ENCODE assay signal across 1 cellular context in the genomic region with DNA sequence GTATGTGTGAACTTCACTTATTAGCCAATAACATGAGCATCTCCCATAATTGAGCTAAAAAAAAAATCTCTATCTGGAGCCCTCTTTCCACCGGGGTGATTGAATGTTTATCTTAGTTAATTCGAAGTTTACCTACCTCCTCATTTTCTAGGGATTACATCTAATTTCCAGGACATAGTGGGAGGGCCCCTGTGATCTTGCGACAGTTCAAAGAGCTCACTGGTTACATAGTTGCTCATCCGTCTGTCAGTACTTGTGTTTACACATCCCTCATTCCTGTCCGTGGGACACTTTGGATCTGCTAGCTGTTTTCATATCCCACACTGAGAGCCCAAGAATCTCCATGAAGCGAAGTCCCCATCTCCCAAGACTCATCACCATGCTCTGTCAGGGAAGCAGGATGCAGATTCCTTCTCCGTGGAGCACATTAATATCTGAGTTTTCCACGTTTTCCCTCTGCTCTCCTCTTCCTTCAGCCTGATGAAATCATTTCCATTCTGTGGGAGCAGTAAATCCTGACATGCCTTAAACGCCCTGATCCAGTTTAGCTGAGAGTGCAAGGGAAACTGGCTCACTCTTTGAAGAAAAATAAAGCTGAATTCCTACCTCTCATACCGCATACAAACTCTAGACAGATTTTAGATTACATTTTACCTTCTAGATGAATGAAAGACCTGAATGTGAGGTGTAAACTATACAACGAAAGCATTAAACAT.
TF ChIP-seq lines count a peak whose summit lies in the region.

No MANE protein-coding gene starts in this region.

TF ChIP-seq in HepG2, 621 proteins besides CTCF, POLR2A, EP300 and RAD21 (continued from another document and continues in another):
- TF ChIP-seq, protein P1, sequence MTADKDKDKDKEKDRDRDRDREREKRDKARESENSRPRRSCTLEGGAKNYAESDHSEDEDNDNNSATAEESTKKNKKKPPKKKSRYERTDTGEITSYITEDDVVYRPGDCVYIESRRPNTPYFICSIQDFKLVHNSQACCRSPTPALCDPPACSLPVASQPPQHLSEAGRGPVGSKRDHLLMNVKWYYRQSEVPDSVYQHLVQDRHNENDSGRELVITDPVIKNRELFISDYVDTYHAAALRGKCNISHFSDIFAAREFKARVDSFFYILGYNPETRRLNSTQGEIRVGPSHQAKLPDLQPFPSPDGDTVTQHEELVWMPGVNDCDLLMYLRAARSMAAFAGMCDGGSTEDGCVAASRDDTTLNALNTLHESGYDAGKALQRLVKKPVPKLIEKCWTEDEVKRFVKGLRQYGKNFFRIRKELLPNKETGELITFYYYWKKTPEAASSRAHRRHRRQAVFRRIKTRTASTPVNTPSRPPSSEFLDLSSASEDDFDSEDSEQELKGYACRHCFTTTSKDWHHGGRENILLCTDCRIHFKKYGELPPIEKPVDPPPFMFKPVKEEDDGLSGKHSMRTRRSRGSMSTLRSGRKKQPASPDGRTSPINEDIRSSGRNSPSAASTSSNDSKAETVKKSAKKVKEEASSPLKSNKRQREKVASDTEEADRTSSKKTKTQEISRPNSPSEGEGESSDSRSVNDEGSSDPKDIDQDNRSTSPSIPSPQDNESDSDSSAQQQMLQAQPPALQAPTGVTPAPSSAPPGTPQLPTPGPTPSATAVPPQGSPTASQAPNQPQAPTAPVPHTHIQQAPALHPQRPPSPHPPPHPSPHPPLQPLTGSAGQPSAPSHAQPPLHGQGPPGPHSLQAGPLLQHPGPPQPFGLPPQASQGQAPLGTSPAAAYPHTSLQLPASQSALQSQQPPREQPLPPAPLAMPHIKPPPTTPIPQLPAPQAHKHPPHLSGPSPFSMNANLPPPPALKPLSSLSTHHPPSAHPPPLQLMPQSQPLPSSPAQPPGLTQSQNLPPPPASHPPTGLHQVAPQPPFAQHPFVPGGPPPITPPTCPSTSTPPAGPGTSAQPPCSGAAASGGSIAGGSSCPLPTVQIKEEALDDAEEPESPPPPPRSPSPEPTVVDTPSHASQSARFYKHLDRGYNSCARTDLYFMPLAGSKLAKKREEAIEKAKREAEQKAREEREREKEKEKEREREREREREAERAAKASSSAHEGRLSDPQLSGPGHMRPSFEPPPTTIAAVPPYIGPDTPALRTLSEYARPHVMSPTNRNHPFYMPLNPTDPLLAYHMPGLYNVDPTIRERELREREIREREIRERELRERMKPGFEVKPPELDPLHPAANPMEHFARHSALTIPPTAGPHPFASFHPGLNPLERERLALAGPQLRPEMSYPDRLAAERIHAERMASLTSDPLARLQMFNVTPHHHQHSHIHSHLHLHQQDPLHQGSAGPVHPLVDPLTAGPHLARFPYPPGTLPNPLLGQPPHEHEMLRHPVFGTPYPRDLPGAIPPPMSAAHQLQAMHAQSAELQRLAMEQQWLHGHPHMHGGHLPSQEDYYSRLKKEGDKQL (CRISPR knock-in tag; IDR thresholded peaks at IDR 0.05; ENCODE audit: low read depth), result peak; percentile 99
- TF ChIP-seq, protein P2, sequence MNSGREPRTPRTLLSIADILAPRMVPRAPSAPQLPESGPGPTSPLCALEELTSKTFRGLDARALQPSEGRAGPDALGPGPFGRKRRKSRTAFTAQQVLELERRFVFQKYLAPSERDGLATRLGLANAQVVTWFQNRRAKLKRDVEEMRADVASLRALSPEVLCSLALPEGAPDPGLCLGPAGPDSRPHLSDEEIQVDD (CRISPR knock-in tag; IDR thresholded peaks at IDR 0.05; ENCODE audit: borderline replicate concordance), result no peak
- TF ChIP-seq SP4 (CRISPR knock-in tag; IDR thresholded peaks at IDR 0.05) (no peak), JUN (CRISPR knock-in tag; IDR thresholded peaks at IDR 0.05) (no peak), MAF1 (CRISPR knock-in tag; IDR thresholded peaks at IDR 0.05; ENCODE audit: borderline replicate concordance) (no peak), ZNF616 (CRISPR knock-in tag; IDR thresholded peaks at IDR 0.05; ENCODE audit: low read depth) (no peak), TOE1 (CRISPR knock-in tag; IDR thresholded peaks at IDR 0.05) (no peak), HNRNPH1 (optimal IDR thresholded peaks at IDR 0.05; ENCODE audit: low read depth, low read length) (no peak), ZNF660 (CRISPR knock-in tag; IDR thresholded peaks at IDR 0.05; ENCODE audit: borderline replicate concordance, low read depth) (no peak), SKI (IDR thresholded peaks at IDR 0.05; ENCODE audit: partially characterized antibody) (peak; percentile 71), ZNF75D (CRISPR knock-in tag; IDR thresholded peaks at IDR 0.05; ENCODE audit: borderline replicate concordance) (no peak), ZNF234 (CRISPR knock-in tag; conservative IDR thresholded peaks at IDR 0.05) (no peak), PLRG1 (conservative IDR thresholded peaks at IDR 0.05) (no peak), ZNF737 (CRISPR knock-in tag; IDR thresholded peaks at IDR 0.05; ENCODE audit: borderline replicate concordance) (no peak), CHD4 (IDR thresholded peaks at IDR 0.05; ENCODE audit: borderline replicate concordance, low read length) (no peak), NFIB (CRISPR knock-in tag; IDR thresholded peaks at IDR 0.05; ENCODE audit: borderline replicate concordance) (no peak), SRSF9 (IDR thresholded peaks at IDR 0.05; ENCODE audit: borderline replicate concordance, insufficient read depth, low read depth, low read length, poor library complexity, severe bottlenecking) (no peak), HIVEP1 (CRISPR knock-in tag; IDR thresholded peaks at IDR 0.05) (no peak), ZNF3 (CRISPR knock-in tag; IDR thresholded peaks at IDR 0.05) (no peak)
- TF ChIP-seq, protein P3, sequence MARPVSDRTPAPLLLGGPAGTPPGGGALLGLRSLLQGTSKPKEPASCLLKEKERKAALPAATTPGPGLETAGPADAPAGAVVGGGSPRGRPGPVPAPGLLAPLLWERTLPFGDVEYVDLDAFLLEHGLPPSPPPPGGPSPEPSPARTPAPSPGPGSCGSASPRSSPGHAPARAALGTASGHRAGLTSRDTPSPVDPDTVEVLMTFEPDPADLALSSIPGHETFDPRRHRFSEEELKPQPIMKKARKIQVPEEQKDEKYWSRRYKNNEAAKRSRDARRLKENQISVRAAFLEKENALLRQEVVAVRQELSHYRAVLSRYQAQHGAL (CRISPR knock-in tag; IDR thresholded peaks at IDR 0.05; ENCODE audit: not compliant biosample characterization), result no peak
- TF ChIP-seq, protein P4, sequence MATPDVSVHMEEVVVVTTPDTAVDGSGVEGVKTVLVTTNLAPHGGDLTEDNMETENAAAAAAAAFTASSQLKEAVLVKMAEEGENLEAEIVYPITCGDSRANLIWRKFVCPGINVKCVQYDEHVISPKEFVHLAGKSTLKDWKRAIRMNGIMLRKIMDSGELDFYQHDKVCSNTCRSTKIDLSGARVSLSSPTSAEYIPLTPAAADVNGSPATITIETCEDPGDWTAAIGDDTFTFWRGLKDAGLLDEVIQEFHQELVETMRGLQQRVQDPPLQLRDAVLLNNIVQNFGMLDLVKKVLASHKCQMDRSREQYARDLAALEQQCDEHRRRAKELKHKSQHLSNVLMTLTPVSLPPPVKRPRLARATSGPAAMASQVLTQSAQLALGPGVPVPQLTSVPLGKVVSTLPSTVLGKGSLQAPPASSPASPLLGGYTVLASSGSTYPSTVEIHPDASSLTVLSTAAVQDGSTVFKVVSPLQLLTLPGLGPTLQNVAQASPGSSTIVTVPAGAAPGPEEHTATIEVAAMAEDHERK (CRISPR knock-in tag; IDR thresholded peaks at IDR 0.05; ENCODE audit: low read depth), result no peak
- TF ChIP-seq, protein P5, sequence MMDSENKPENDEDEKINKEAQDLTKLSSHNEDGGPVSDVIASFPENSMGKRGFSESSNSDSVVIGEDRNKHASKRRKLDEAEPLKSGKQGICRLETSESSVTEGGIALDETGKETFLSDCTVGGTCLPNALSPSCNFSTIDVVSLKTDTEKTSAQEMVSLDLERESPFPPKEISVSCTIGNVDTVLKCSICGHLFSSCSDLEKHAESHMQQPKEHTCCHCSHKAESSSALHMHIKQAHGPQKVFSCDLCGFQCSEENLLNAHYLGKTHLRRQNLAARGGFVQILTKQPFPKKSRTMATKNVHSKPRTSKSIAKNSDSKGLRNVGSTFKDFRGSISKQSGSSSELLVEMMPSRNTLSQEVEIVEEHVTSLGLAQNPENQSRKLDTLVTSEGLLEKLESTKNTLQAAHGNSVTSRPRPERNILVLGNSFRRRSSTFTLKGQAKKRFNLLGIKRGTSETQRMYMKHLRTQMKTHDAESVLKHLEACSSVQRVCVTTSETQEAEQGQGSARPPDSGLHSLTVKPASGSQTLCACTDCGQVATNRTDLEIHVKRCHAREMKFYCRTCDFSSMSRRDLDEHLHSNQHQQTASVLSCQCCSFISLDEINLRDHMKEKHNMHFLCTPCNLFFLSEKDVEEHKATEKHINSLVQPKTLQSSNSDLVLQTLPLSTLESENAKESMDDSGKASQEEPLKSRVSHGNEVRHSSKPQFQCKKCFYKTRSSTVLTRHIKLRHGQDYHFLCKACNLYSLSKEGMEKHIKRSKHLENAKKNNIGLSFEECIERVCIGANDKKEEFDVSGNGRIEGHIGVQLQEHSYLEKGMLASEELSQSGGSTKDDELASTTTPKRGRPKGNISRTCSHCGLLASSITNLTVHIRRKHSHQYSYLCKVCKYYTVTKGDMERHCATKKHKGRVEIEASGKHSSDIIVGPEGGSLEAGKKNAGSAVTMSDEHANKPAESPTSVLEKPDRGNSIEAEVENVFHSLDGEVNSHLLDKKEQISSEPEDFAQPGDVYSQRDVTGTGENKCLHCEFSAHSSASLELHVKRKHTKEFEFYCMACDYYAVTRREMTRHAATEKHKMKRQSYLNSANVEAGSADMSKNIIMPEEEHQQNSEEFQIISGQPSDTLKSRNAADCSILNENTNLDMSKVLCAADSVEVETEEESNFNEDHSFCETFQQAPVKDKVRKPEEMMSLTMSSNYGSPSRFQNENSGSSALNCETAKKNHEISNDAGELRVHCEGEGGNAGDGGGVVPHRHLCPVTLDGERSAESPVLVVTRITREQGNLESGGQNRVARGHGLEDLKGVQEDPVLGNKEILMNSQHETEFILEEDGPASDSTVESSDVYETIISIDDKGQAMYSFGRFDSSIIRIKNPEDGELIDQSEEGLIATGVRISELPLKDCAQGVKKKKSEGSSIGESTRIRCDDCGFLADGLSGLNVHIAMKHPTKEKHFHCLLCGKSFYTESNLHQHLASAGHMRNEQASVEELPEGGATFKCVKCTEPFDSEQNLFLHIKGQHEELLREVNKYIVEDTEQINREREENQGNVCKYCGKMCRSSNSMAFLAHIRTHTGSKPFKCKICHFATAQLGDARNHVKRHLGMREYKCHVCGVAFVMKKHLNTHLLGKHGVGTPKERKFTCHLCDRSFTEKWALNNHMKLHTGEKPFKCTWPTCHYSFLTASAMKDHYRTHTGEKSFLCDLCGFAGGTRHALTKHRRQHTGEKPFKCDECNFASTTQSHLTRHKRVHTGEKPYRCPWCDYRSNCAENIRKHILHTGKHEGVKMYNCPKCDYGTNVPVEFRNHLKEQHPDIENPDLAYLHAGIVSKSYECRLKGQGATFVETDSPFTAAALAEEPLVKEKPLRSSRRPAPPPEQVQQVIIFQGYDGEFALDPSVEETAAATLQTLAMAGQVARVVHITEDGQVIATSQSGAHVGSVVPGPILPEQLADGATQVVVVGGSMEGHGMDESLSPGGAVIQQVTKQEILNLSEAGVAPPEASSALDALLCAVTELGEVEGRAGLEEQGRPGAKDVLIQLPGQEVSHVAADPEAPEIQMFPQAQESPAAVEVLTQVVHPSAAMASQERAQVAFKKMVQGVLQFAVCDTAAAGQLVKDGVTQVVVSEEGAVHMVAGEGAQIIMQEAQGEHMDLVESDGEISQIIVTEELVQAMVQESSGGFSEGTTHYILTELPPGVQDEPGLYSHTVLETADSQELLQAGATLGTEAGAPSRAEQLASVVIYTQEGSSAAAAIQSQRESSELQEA (CRISPR knock-in tag; IDR thresholded peaks at IDR 0.05; ENCODE audit: not compliant biosample characterization), result no peak
- TF ChIP-seq, protein P6, sequence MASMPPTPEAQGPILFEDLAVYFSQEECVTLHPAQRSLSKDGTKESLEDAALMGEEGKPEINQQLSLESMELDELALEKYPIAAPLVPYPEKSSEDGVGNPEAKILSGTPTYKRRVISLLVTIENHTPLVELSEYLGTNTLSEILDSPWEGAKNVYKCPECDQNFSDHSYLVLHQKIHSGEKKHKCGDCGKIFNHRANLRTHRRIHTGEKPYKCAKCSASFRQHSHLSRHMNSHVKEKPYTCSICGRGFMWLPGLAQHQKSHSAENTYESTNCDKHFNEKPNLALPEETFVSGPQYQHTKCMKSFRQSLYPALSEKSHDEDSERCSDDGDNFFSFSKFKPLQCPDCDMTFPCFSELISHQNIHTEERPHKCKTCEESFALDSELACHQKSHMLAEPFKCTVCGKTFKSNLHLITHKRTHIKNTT (CRISPR knock-in tag; IDR thresholded peaks at IDR 0.05), result no peak
- TF ChIP-seq, protein P7, sequence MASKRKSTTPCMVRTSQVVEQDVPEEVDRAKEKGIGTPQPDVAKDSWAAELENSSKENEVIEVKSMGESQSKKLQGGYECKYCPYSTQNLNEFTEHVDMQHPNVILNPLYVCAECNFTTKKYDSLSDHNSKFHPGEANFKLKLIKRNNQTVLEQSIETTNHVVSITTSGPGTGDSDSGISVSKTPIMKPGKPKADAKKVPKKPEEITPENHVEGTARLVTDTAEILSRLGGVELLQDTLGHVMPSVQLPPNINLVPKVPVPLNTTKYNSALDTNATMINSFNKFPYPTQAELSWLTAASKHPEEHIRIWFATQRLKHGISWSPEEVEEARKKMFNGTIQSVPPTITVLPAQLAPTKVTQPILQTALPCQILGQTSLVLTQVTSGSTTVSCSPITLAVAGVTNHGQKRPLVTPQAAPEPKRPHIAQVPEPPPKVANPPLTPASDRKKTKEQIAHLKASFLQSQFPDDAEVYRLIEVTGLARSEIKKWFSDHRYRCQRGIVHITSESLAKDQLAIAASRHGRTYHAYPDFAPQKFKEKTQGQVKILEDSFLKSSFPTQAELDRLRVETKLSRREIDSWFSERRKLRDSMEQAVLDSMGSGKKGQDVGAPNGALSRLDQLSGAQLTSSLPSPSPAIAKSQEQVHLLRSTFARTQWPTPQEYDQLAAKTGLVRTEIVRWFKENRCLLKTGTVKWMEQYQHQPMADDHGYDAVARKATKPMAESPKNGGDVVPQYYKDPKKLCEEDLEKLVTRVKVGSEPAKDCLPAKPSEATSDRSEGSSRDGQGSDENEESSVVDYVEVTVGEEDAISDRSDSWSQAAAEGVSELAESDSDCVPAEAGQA (IDR thresholded peaks at IDR 0.05; ENCODE audit: low read depth), result no peak
- TF ChIP-seq, protein P7 (CRISPR knock-in tag; IDR thresholded peaks at IDR 0.05; ENCODE audit: borderline replicate concordance), result no peak
- TF ChIP-seq, protein P8, sequence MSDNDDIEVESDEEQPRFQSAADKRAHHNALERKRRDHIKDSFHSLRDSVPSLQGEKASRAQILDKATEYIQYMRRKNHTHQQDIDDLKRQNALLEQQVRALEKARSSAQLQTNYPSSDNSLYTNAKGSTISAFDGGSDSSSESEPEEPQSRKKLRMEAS (IDR thresholded peaks at IDR 0.05), result no peak; the same call in 1 of the 2 replicates
